ENCODE assay signal across 14 cellular contexts in the genomic region with DNA sequence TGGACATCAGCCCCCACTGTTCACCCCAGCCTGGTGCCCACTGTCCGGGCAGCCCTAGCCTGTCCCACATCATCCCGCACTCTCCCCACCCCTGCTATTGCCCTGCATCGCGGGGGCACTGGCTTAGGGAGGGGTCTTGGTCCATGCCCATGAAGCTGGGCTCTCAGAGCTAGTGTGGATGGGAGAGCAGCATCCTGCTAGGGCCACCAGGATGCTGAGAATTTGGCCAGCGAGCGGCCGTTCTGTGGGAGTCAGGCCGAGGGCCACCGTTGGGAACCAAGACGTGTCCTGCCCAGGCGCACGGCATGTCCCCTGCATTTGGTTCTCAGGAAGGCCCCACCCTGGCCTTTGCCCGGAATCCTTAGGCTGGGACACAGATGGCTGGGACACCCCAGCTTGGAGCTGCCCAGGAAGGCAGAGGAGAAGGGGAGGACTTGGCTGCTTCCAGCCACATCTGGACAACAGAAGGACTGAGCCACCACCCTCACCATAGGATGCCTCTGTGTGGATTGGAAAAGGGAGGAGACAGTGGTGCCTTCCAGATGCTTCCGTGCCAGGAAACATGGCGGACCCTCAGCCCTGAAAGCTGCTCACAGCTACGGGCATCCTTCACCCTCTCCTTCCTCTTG. TPM values are rescaled to one million over a fixed set of nuclear protein-coding genes. Genes with fewer than 3 reads are reported as not detected.
DNase-seq lines count a peak whose midpoint lies in the region; ATAC-seq and TF ChIP-seq lines count a peak whose summit lies in the region.
"Had no signal": no experiment of that assay in that cellular context is flagged by ENCODE, and none has a peak within 500 bp of the region (broad histone marks: within the 10 kb centered on the region; RNA-seq: fewer than 3 reads in every experiment).

No MANE protein-coding gene starts in this region.

- peaks cover 2% of the 10 kb centered on the region for H3K4me1 Mint-ChIP-seq in activated B cell treated with CpG ODN at 0.5 μM for 24 hours

- no peaks in the 10 kb centered on the region for H3K27me3 Mint-ChIP-seq in activated B cell treated with CpG ODN at 0.5 μM for 24 hours

- no peak for DNase-seq in left ventricle myocardium superior
- no peak for DNase-seq in left ventricle myocardium inferior
- DNase-seq in activated B cell treated with CpG ODN at 0.5 μM for 24 hours = no peak
- peak in 1 of 2 donors; percentile 61 for DNase-seq in left lung
- DNase-seq in stimulated activated CD4-positive, alpha-beta T cell treated with anti-CD3 and anti-CD28 coated beads, Interleukin-4, amount 100 ng/mL, for 4 hours = no peak
- no peak for DNase-seq in ovary
- no peak for DNase-seq in AG08396 (ENCODE audit: low spot score)
- DNase-seq: activated CD4-positive, alpha-beta T cell treated with anti-CD3 and anti-CD28 coated beads, Interleukin-2, amount 50 U/mL, for 4 hours; DMS53; KG1; psoas muscle; SIG-M5; T-helper 9 cell had no signal

- TF ChIP-seq POLR2A in ovary (IDR thresholded peaks at IDR 0.05) = no peak

- peaks cover 80% of the 10 kb centered on the region for H3K36me3 Mint-ChIP-seq in activated B cell treated with CpG ODN at 0.5 μM for 24 hours (ENCODE audit: low read depth)

- no peaks in the 10 kb centered on the region for H3K9me3 Mint-ChIP-seq in activated B cell treated with CpG ODN at 0.5 μM for 24 hours

- POLR2A ChIA-PET in activated B cell treated with CpG ODN at 0.5 μM for 24 hours (lab: Charles Lee) = interaction anchor here (0.7 kb wide), 1 partner anchor 10 kb away, joined by 3 read pairs; no protein-coding TSS in a partner anchor

- H3K36me3 ChIP-seq in left ventricle myocardium inferior (peaks cover 84% of the 10 kb centered on the region), left lung (peaks cover 0 to 96% of the 10 kb centered on the region in 2 donors), ovary (no peaks in the 10 kb centered on the region)

- no peak overlapping the region for H3K4me3 Mint-ChIP-seq in activated B cell treated with CpG ODN at 0.5 μM for 24 hours

- H3K27me3 ChIP-seq in left ventricle myocardium inferior (ENCODE audit: low read depth) (no peaks in the 10 kb centered on the region), left lung (no peaks in the 10 kb centered on the region), ovary (no peaks in the 10 kb centered on the region)

- intact Hi-C loops in left ventricle myocardium superior (cut with micrococcal nuclease) (no loop called here), left ventricle myocardium inferior (cut with micrococcal nuclease) (no loop called here), activated B cell treated with CpG ODN at 0.5 μM for 24 hours (cut with micrococcal nuclease) (no loop called here), left lung (cut with DNase I) (no loop called here), ovary (cut with DNase I) (no loop called here)

- WGBS in ovary, 3 donors = 88 to 92% (median 90%) methylated on average over 16 of the region's 16 CpGs

- no peak overlapping the region for H3K4me3 ChIP-seq in left ventricle myocardium inferior
- H3K4me3 ChIP-seq in left lung = no peak overlapping the region
- no peak overlapping the region for H3K4me3 ChIP-seq in ovary
- H3K4me3 ChIP-seq: psoas muscle had no signal

- TF ChIP-seq CTCF in left ventricle myocardium inferior (IDR thresholded peaks at IDR 0.05; ENCODE audit: borderline replicate concordance) (no peak), activated B cell treated with CpG ODN at 0.5 μM for 24 hours (IDR thresholded peaks at IDR 0.05) (no peak), left lung (IDR thresholded peaks at IDR 0.05) (no peak), ovary (IDR thresholded peaks at IDR 0.05) (no peak)

- CTCF ChIA-PET in activated B cell treated with CpG ODN at 0.5 μM for 24 hours (lab: Charles Lee) = no interaction called here

- no peaks in the 10 kb centered on the region for H3K9me3 ChIP-seq in left ventricle myocardium inferior (replicated peaks)
- no peaks in the 10 kb centered on the region for H3K9me3 ChIP-seq in left lung
- no peaks in the 10 kb centered on the region for H3K9me3 ChIP-seq in ovary
- H3K9me3 ChIP-seq: psoas muscle had no signal

- ATAC-seq in left ventricle myocardium superior = peak; percentile 24
- no peak for ATAC-seq in activated B cell treated with CpG ODN at 0.5 μM for 24 hours (ENCODE audit: low read depth)
- peak; percentile 7 for ATAC-seq in left lung
- ATAC-seq: left lobe of liver had no signal

- H3K27ac Mint-ChIP-seq in activated B cell treated with CpG ODN at 0.5 μM for 24 hours = peak overlapping the region; percentile 18

- H3K4me1 ChIP-seq in left ventricle myocardium inferior (no peaks in the 10 kb centered on the region), left lung (peaks cover 0 to 3% of the 10 kb centered on the region in 2 donors), ovary (ENCODE audit: insufficient read depth) (no peaks in the 10 kb centered on the region)
- H3K4me1 ChIP-seq: psoas muscle had no signal

- no peak for TF ChIP-seq EP300 in ovary (IDR thresholded peaks at IDR 0.05)

- H3K27ac ChIP-seq in left ventricle myocardium inferior (replicated peaks) (no peak overlapping the region), left lung (no peak overlapping the region), ovary (no peak overlapping the region)
- H3K27ac ChIP-seq: psoas muscle had no signal

RNA-seq across cellular contexts. Expression of a gene that starts 14.6 kb away (rescaled TPM):
- total RNA-seq in left ventricle myocardium superior (39.5 TPM), left ventricle myocardium inferior (32.7 TPM), activated B cell treated with CpG ODN at 0.5 μM for 24 hours (129 and 135 TPM in 2 replicates), left lung (100 to 1,000 TPM; 173 to 237 TPM), ovary (10 to 100 TPM in 5 of 7 donors, 1 to 10 TPM in 2; 5.0 to 41.6 (median 25.6) TPM)
- polyA plus RNA-seq in ovary = 10 to 100 TPM in 1 of 2 donors, 1 to 10 TPM in 1; 8.3 to 26.3 TPM

RNA-seq across cellular contexts. Expression of a gene that starts 23.3 kb away (rescaled TPM):
- total RNA-seq in left ventricle myocardium superior (32.4 TPM), left ventricle myocardium inferior (33.4 TPM), activated B cell treated with CpG ODN at 0.5 μM for 24 hours (210 and 211 TPM in 2 replicates), left lung (10 to 100 TPM; 42.5 to 90.1 TPM), ovary (10 to 100 TPM; 23.8 to 48.4 (median 31.8) TPM)
- 10 to 100 TPM in 1 of 2 donors, 1 to 10 TPM in 1; 7.9 to 42.5 TPM for polyA plus RNA-seq in ovary

RNA-seq across cellular contexts. Expression of a gene that starts 37.3 kb away (rescaled TPM):
- 162 TPM for total RNA-seq in left ventricle myocardium superior
- total RNA-seq in left ventricle myocardium inferior = 129 TPM
- 139 and 159 TPM in 2 replicates for total RNA-seq in activated B cell treated with CpG ODN at 0.5 μM for 24 hours
- 100 to 1,000 TPM; 125 to 190 TPM for total RNA-seq in left lung
- 100 to 1,000 TPM in 1 of 7 donors, 10 to 100 TPM in 6; 42.3 to 128 (median 76.6) TPM for total RNA-seq in ovary
- 10 to 100 TPM; 16.6 to 53.9 TPM for polyA plus RNA-seq in ovary
